In the genomic region with DNA sequence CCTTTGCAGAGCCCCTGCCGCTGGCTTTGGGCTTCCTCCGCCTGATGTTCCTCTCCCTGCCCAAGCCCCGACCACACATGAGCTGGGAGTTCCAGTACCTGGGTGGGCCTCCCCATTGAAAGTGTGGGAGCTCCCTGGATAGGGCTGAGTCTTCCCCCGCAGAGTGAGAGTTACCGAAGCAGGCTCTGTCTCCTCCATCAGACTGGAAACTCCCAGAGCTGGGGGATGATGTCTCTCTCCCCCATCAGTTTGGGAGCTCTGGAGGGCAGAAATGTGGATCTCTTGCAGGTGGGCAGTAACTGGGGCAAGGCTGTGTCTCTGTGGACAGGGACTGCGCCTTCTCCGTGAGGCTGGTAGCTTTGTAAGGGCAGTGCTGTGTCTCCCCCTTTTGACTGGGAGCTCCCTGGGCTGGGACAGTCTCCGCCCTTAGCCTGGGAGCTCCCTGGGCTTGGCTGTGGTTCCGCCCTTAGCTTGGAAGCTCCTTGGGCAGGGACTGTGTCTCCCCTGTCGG, we compare ENCODE assay signal across 8 cellular contexts. TPM values are rescaled to one million over a fixed set of nuclear protein-coding genes. Genes with fewer than 3 reads are reported as not detected.
DNase-seq lines count a peak whose midpoint lies in the region; ATAC-seq, FAIRE-seq and TF ChIP-seq lines count a peak whose summit lies in the region.

No MANE protein-coding gene starts in this region.

- CTCF ChIA-PET in HEK293 (lab: Yijun Ruan, JAX) = interaction anchor here (0.6 to 1.3 kb wide), 6 partner anchors 17 to 357 kb away, joined by 3 to 8 read pairs (median 4); partner anchors contain the start of gene MISP3

- H3K9me3 Mint-ChIP-seq in activated T-cell treated with anti-CD3 and anti-CD28 coated beads, Interleukin-2, amount 50 U/mL, for 72 hours = no peaks in the 10 kb centered on the region

- peak overlapping the region; percentile 92 for H3K4me3 ChIP-seq in HEK293 (ENCODE audit: low read depth, low read length)
- H3K4me3 ChIP-seq in pancreas = peak overlapping the region; percentile 46 to 76 (median 59)

- no peak for ATAC-seq in activated T-cell treated with anti-CD3 and anti-CD28 coated beads, Interleukin-2, amount 50 U/mL, for 72 hours (replicated peaks in 1 of 2)
- peak in 1 of 4 donors; percentile 6 for ATAC-seq in pancreas
- ATAC-seq in HG03469 (IDR thresholded peaks at IDR 0.05; ENCODE audit: unreplicated experiment) = no peak
- no peak for ATAC-seq in HG02571 (IDR thresholded peaks at IDR 0.05; ENCODE audit: unreplicated experiment)
- ATAC-seq in HG02938 (IDR thresholded peaks at IDR 0.05; ENCODE audit: unreplicated experiment) = no peak

- H3K36me3 ChIP-seq in HEK293 (ENCODE audit: control insufficient read depth in 2 of 2, insufficient read depth in 1 of 2, low read length in 2 of 2) (peaks cover 10 to 41% of the 10 kb centered on the region in 2 experiments), pancreas (peaks cover 5 to 17% (median 8%) of the 10 kb centered on the region in 3 donors)

- DNase-seq in ACHN (peak; percentile 48), germinal center (ENCODE audit: low spot score) (peak; percentile 30), pancreas (no peak)
- no peak for DNase-seq in activated T-cell treated with anti-CD3 and anti-CD28 coated beads, Interleukin-2, amount 50 U/mL, for 72 hours

- TF ChIP-seq CTCF in HEK293 (tag by site-specific recombination; IDR thresholded peaks at IDR 0.05) (peak; percentile 53), pancreas (IDR thresholded peaks at IDR 0.05) (no peak)

- intact Hi-C loops in pancreas (cut with DNase I) = no loop called here

- no peaks in the 10 kb centered on the region for H3K27me3 Mint-ChIP-seq in activated T-cell treated with anti-CD3 and anti-CD28 coated beads, Interleukin-2, amount 50 U/mL, for 72 hours (ENCODE audit: low read depth)

- H3K27ac Mint-ChIP-seq in activated T-cell treated with anti-CD3 and anti-CD28 coated beads, Interleukin-2, amount 50 U/mL, for 72 hours = peak overlapping the region; percentile 60

- peak overlapping the region; percentile 99 to 100 for H3K4me3 Mint-ChIP-seq in activated T-cell treated with anti-CD3 and anti-CD28 coated beads, Interleukin-2, amount 50 U/mL, for 72 hours

- POLR2A ChIA-PET in HEK293 (lab: Yijun Ruan, JAX) = interaction anchor here (0.5 to 1.8 kb wide), 8 partner anchors 9 to 221 kb away, joined by 3 to 5 read pairs (median 3); partner anchors contain the start of genes ASF1B and C19orf53

- peaks cover 0 to 8% of the 10 kb centered on the region in 2 donors for H3K36me3 Mint-ChIP-seq in activated T-cell treated with anti-CD3 and anti-CD28 coated beads, Interleukin-2, amount 50 U/mL, for 72 hours (ENCODE audit: insufficient read depth in 2 of 2)

- no peaks in the 10 kb centered on the region for H3K27me3 ChIP-seq in pancreas

- H3K9me3 ChIP-seq in HEK293 (ENCODE audit: control insufficient read depth, insufficient read depth, low read depth, low read length) (no peaks in the 10 kb centered on the region), pancreas (no peaks in the 10 kb centered on the region)

- H3K27ac ChIP-seq in HEK293 (ENCODE audit: extremely low read depth, low read depth, low read length) (peak overlapping the region; percentile 39; the same call in 1 of the 2 replicates), pancreas (peak overlapping the region in 1 of 4 donors; percentile 39)

- 3 to 12% methylated on average over 8 to 10 of the region's 10 CpGs for WGBS in pancreas, 2 donors

- no peak for FAIRE-seq in pancreas (lab: Jason Lieb, UNC)

- H3K4me1 Mint-ChIP-seq in activated T-cell treated with anti-CD3 and anti-CD28 coated beads, Interleukin-2, amount 50 U/mL, for 72 hours (ENCODE audit: low read depth) = peaks cover 18% of the 10 kb centered on the region

- in situ Hi-C loops in ACHN (cut with HindIII; ENCODE audit: low pct_ligation_motif_present, low pct_unique_long_range_greater_than_20kb, low sequenced_read_pairs) = no loop called here

- H3K4me1 ChIP-seq in HEK293 (ENCODE audit: control insufficient read depth, insufficient read depth, low read length) = no peaks in the 10 kb centered on the region
- H3K4me1 ChIP-seq in pancreas = peaks cover 6 to 9% (median 8%) of the 10 kb centered on the region in 3 donors

TF ChIP-seq in HEK293, 187 proteins besides CTCF, POLR2A, EP300 and RAD21 (continues in another document):
- no peak for TF ChIP-seq ZNF747 (tag by site-specific recombination; IDR thresholded peaks at IDR 0.05)
- TF ChIP-seq GLIS2 (tag by site-specific recombination; IDR thresholded peaks at IDR 0.05) = peak; percentile 50
- peak; percentile 87 for TF ChIP-seq KLF1 (tag by site-specific recombination; IDR thresholded peaks at IDR 0.05)
- peak; percentile 52 for TF ChIP-seq GLIS1 (tag by site-specific recombination; IDR thresholded peaks at IDR 0.05)
- TF ChIP-seq ZNF132 (tag by site-specific recombination; IDR thresholded peaks at IDR 0.05; ENCODE audit: borderline replicate concordance) = no peak
- TF ChIP-seq, protein P1, sequence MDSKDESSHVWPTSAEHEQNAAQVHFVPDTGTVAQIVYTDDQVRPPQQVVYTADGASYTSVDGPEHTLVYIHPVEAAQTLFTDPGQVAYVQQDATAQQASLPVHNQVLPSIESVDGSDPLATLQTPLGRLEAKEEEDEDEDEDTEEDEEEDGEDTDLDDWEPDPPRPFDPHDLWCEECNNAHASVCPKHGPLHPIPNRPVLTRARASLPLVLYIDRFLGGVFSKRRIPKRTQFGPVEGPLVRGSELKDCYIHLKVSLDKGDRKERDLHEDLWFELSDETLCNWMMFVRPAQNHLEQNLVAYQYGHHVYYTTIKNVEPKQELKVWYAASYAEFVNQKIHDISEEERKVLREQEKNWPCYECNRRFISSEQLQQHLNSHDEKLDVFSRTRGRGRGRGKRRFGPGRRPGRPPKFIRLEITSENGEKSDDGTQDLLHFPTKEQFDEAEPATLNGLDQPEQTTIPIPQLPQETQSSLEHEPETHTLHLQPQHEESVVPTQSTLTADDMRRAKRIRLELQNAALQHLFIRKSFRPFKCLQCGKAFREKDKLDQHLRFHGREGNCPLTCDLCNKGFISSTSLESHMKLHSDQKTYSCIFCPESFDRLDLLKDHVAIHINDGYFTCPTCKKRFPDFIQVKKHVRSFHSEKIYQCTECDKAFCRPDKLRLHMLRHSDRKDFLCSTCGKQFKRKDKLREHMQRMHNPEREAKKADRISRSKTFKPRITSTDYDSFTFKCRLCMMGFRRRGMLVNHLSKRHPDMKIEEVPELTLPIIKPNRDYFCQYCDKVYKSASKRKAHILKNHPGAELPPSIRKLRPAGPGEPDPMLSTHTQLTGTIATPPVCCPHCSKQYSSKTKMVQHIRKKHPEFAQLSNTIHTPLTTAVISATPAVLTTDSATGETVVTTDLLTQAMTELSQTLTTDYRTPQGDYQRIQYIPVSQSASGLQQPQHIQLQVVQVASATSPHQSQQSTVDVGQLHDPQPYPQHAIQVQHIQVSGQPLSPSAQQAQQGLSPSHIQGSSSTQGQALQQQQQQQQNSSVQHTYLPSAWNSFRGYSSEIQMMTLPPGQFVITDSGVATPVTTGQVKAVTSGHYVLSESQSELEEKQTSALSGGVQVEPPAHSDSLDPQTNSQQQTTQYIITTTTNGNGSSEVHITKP (tag by site-specific recombination; IDR thresholded peaks at IDR 0.05) = peak; percentile 79
- TF ChIP-seq ZBTB48 (tag by site-specific recombination; IDR thresholded peaks at IDR 0.05) = peak; percentile 77; the same call in 1 of the 2 replicates
- TF ChIP-seq SP3 (tag by site-specific recombination; IDR thresholded peaks at IDR 0.05) = peak; percentile 36
- TF ChIP-seq ZFHX2 (tag by site-specific recombination; conservative IDR thresholded peaks at IDR 0.05) = peak; percentile 20; the same call in 1 of the 2 replicates
- no peak for TF ChIP-seq ZNF785 (tag by site-specific recombination; IDR thresholded peaks at IDR 0.05)
- 0 out of 2 replicates have a peak, but pooled peaks have one; percentile 24 for TF ChIP-seq ZNF341 (tag by site-specific recombination; IDR thresholded peaks at IDR 0.05; ENCODE audit: low read depth)
- TF ChIP-seq ZNF391 (tag by site-specific recombination; IDR thresholded peaks at IDR 0.05; ENCODE audit: borderline replicate concordance, low read depth) = no peak
- no peak; the same call in 1 of the 2 replicates for TF ChIP-seq ZNF398 (tag by site-specific recombination; IDR thresholded peaks at IDR 0.05)
- TF ChIP-seq EGR2 (tag by site-specific recombination; IDR thresholded peaks at IDR 0.05; ENCODE audit: low read depth) = peak; percentile 26; the same call in 1 of the 2 replicates

RNA-seq across cellular contexts. Expression of gene DCAF15, which starts 0.8 kb away (rescaled TPM):
- total RNA-seq in activated T-cell treated with anti-CD3 and anti-CD28 coated beads, Interleukin-2, amount 50 U/mL, for 72 hours = 10 to 100 TPM; 62.9 to 79.8 TPM
- total RNA-seq in pancreas = 10 to 100 TPM in 3 of 6 donors, 1 to 10 TPM in 3; 7.8 to 15.2 (median 10.3) TPM
- polyA plus RNA-seq in pancreas = 10 to 100 TPM; 37.8 to 50.7 TPM

RNA-seq across cellular contexts. Expression of gene PODNL1, which starts 14.9 kb away (rescaled TPM):
- under 1 TPM in 1 of 2 donors, not detected in 1; 0.81 TPM for total RNA-seq in activated T-cell treated with anti-CD3 and anti-CD28 coated beads, Interleukin-2, amount 50 U/mL, for 72 hours
- 1 to 10 TPM in 1 of 6 donors, under 1 TPM in 3, not detected in 2; 0.25 to 2.0 (median 0.84) TPM for total RNA-seq in pancreas
- under 1 TPM; 0.40 to 0.76 TPM for polyA plus RNA-seq in pancreas

RNA-seq across cellular contexts. Expression of gene CC2D1A, which starts 47.1 kb away (rescaled TPM):
- 10 to 100 TPM; 39.4 to 44.7 TPM for total RNA-seq in activated T-cell treated with anti-CD3 and anti-CD28 coated beads, Interleukin-2, amount 50 U/mL, for 72 hours
- total RNA-seq in pancreas = 10 to 100 TPM; 23.0 to 29.7 (median 26.2) TPM
- polyA plus RNA-seq in pancreas = 10 to 100 TPM; 57.5 to 78.6 TPM

RNA-seq across cellular contexts. Expression of gene BRME1, which starts 47.2 kb away (rescaled TPM):
- total RNA-seq in activated T-cell treated with anti-CD3 and anti-CD28 coated beads, Interleukin-2, amount 50 U/mL, for 72 hours = 10 to 100 TPM; 13.2 to 15.7 TPM
- total RNA-seq in pancreas = 1 to 10 TPM; 2.6 to 4.5 (median 3.9) TPM
- polyA plus RNA-seq in pancreas = 10 to 100 TPM in 1 of 2 donors, 1 to 10 TPM in 1; 8.1 to 15.3 TPM

RNA-seq across cellular contexts. Expression of gene RFX1, which starts 53.0 kb away (rescaled TPM):
- total RNA-seq in activated T-cell treated with anti-CD3 and anti-CD28 coated beads, Interleukin-2, amount 50 U/mL, for 72 hours = 10 to 100 TPM; 11.4 to 11.9 TPM
- 10 to 100 TPM in 1 of 6 donors, 1 to 10 TPM in 5; 5.5 to 10.6 (median 6.8) TPM for total RNA-seq in pancreas
- polyA plus RNA-seq in pancreas = 10 to 100 TPM; 11.7 to 55.6 TPM

Comparison
In these comparisons a context has a peak if more than half of its experiments do, and no peak if none do; other contexts are left out.
1. DNase-seq: peak in ACHN (single experiment) and germinal center (single experiment); none in activated T-cell treated with anti-CD3 and anti-CD28 coated beads, Interleukin-2, amount 50 U/mL, for 72 hours (0 of 2) and pancreas (0 of 6).